In the genomic region with DNA sequence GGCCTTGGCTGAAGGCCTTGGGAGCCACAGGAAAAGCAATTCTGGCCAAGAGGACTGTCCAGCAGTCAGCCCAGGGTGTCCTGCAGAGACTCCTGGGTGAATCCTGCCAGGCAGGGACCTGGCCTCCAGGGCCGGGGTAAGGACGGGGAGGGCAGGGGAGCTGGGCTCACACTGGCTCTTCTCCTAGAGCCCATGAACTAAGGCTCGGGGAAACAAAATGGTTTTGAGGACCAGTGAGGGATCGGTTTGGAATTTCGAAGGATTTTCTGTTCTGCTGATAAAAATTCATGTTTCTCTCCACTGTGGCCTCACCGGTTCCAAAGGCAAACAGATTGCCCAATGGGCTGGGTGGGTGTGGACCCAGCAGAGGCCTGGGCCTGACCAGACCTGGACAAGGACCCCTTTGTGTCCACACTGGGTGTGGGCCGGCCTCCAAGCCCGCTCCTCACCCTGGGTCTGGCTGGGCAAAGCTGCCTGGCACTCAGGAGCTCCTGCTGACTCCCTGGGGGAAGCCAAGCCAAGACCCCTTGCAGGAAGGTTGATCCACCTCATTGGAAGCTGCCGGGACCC, we compare ENCODE assay signal across 14 cellular contexts. TPM values are rescaled to one million over a fixed set of nuclear protein-coding genes. Genes with fewer than 3 reads are reported as not detected.
DNase-seq lines count a peak whose midpoint lies in the region; TF ChIP-seq lines count a peak whose summit lies in the region.
"Had no signal": no experiment of that assay in that cellular context is flagged by ENCODE, and none has a peak within 500 bp of the region (broad histone marks: within the 10 kb centered on the region; RNA-seq: fewer than 3 reads in every experiment).

No MANE protein-coding gene starts in this region.

- peak overlapping the region; percentile 81 for H3K27ac ChIP-seq in hepatocyte
- H3K27ac ChIP-seq in prostate gland = peak overlapping the region; percentile 19 to 63
- H3K27ac ChIP-seq: cardiac muscle cell, ovary had no signal

- peaks cover 12% of the 10 kb centered on the region; the same call in 1 of the 2 replicates for H3K4me1 ChIP-seq in Caco-2
- H3K4me1 ChIP-seq in hepatocyte (ENCODE audit: insufficient read depth) = peaks cover 29% of the 10 kb centered on the region
- peaks cover 13% of the 10 kb centered on the region for H3K4me1 ChIP-seq in prostate gland (replicated peaks)

- H3K36me3 ChIP-seq in Caco-2 (ENCODE audit: control insufficient read depth, insufficient read depth, low read length) (peaks cover 2% of the 10 kb centered on the region; the same call in 1 of the 2 replicates), hepatocyte (replicated peaks; ENCODE audit: insufficient read depth, low read depth) (no peaks in the 10 kb centered on the region), prostate gland (no peaks in the 10 kb centered on the region)
- H3K36me3 ChIP-seq: cardiac muscle cell, ovary had no signal

- no peak for TF ChIP-seq POLR2A in prostate gland (IDR thresholded peaks at IDR 0.05)

- DNase-seq in Caco-2 (no peak), astrocyte of the hippocampus (ENCODE audit: low read depth, low spot score) (peak; percentile 52), hepatocyte (ENCODE audit: low spot score) (peak; percentile 51), prostate gland (ENCODE audit: low spot score) (no peak), immature natural killer cell (no peak), kidney tubule cell (ENCODE audit: low spot score) (no peak), NCI-H2081 (lab: John Stamatoyannopoulos, UW) (no peak), HUDEP-2 (lab: John Stamatoyannopoulos, UW; ENCODE audit: unreplicated experiment in 76 of 76) (no peak)
- DNase-seq: activated CD4-positive, CD25-positive, alpha-beta regulatory T cell; mucosa of descending colon; MV-4-11; ovary; T-helper 17 cell had no signal

- H3K4me3 ChIP-seq in Caco-2 (ENCODE audit: low read depth, low read length) = no peak overlapping the region
- no peak overlapping the region for H3K4me3 ChIP-seq in hepatocyte
- H3K4me3 ChIP-seq in prostate gland = no peak overlapping the region
- H3K4me3 ChIP-seq: cardiac muscle cell, mucosa of descending colon, ovary had no signal

- peak overlapping the region; percentile 44 for H3K4me2 ChIP-seq in hepatocyte

- no peaks in the 10 kb centered on the region for H3K9me3 Mint-ChIP-seq in Caco-2 (ENCODE audit: unreplicated experiment)
- peaks cover 0 to 1% (median 0%) of the 10 kb centered on the region in 6 donors for H3K9me3 Mint-ChIP-seq in immature natural killer cell

- BruUV-seq in Caco-2 (replicated peaks; lab: Mats Ljungman, UMichigan) = no TSS peak

- H3K27ac Mint-ChIP-seq in Caco-2 (ENCODE audit: unreplicated experiment) (peak overlapping the region; percentile 36), immature natural killer cell (no peak overlapping the region)
- H3K27ac Mint-ChIP-seq: T-helper 17 cell had no signal

- H2AFZ ChIP-seq in hepatocyte = no peak overlapping the region

- H3K9me3 ChIP-seq in Caco-2 = no peaks in the 10 kb centered on the region
- H3K9me3 ChIP-seq in hepatocyte (ENCODE audit: low read depth) = no peaks in the 10 kb centered on the region
- no peaks in the 10 kb centered on the region for H3K9me3 ChIP-seq in prostate gland
- H3K9me3 ChIP-seq: mucosa of descending colon, ovary had no signal

- POLR2A ChIA-PET in Caco-2 (lab: Charles Lee) = interaction anchor here (0.6 kb wide), 1 partner anchor 19 kb away, joined by 3 read pairs; no protein-coding TSS in a partner anchor

- intact Hi-C loops in Caco-2 (cut with micrococcal nuclease; ENCODE audit: unreplicated experiment) (no loop called here), prostate gland (cut with DNase I) (no loop called here)

- H3K4me3 Mint-ChIP-seq in Caco-2 (ENCODE audit: unreplicated experiment) = no peak overlapping the region
- H3K4me3 Mint-ChIP-seq in immature natural killer cell = no peak overlapping the region
- H3K4me3 Mint-ChIP-seq: T-helper 17 cell had no signal

- H4K20me1 ChIP-seq in hepatocyte (ENCODE audit: insufficient read depth, poor library complexity, severe bottlenecking) = no peaks in the 10 kb centered on the region

- WGBS in hepatocyte (ENCODE audit: low lambda C conversion rate, missing lambda C conversion rate) = 73% methylated on average over 9 of the region's 9 CpGs
- WGBS in prostate gland = 85% methylated on average over 9 of the region's 9 CpGs

- H3K27me3 ChIP-seq in Caco-2 (replicated peaks; ENCODE audit: control insufficient read depth, insufficient read depth, low read length) = no peaks in the 10 kb centered on the region
- no peaks in the 10 kb centered on the region for H3K27me3 ChIP-seq in hepatocyte
- H3K27me3 ChIP-seq in prostate gland (replicated peaks; ENCODE audit: insufficient read depth) = no peaks in the 10 kb centered on the region
- H3K27me3 ChIP-seq: cardiac muscle cell, ovary had no signal

- no peaks in the 10 kb centered on the region for H3K9me2 ChIP-seq in hepatocyte (replicated peaks; ENCODE audit: insufficient read depth)

- CTCF ChIA-PET in Caco-2 (lab: Charles Lee) = no interaction called here

- peaks cover 11% of the 10 kb centered on the region for H3K79me2 ChIP-seq in hepatocyte

- H3K4me1 Mint-ChIP-seq in Caco-2 (ENCODE audit: low read depth, unreplicated experiment) (no peaks in the 10 kb centered on the region), immature natural killer cell (no peaks in the 10 kb centered on the region)

- H3K36me3 Mint-ChIP-seq in Caco-2 (ENCODE audit: insufficient read depth, unreplicated experiment) = peaks cover 4% of the 10 kb centered on the region
- H3K36me3 Mint-ChIP-seq in immature natural killer cell = no peaks in the 10 kb centered on the region

- TF ChIP-seq CTCF in Caco-2 (IDR thresholded peaks at IDR 0.05; ENCODE audit: insufficient read depth in 1 of 2, low read depth in 1 of 2, low read length in 1 of 2, severe bottlenecking in 1 of 2, unreplicated experiment in 1 of 2) (no peak), hepatocyte (IDR thresholded peaks at IDR 0.05; ENCODE audit: poor library complexity) (no peak), prostate gland (IDR thresholded peaks at IDR 0.05) (no peak)

- no peaks in the 10 kb centered on the region for H3K27me3 Mint-ChIP-seq in Caco-2 (ENCODE audit: insufficient read depth, unreplicated experiment)
- peaks cover 0 to 2% (median 2%) of the 10 kb centered on the region in 3 donors for H3K27me3 Mint-ChIP-seq in immature natural killer cell (ENCODE audit: low read depth in 3 of 3)

RNA-seq across cellular contexts. Expression of a gene that starts 27.3 kb away (rescaled TPM):
- total RNA-seq in Caco-2 (2022) (34.0 and 37.6 TPM in 2 replicates), hepatocyte (42.5 and 47.8 TPM in 2 replicates), prostate gland (10 to 100 TPM; 37.8 to 62.0 TPM)
- polyA plus RNA-seq in hepatocyte (24.4 and 26.2 TPM in 2 replicates), immature natural killer cell (not detected)

Comparison
In these comparisons a context has a peak if more than half of its experiments do, and no peak if none do; other contexts are left out.
1. DNase-seq: peak in astrocyte of the hippocampus (single experiment) and hepatocyte (single experiment); none in Caco-2 (0 of 2), prostate gland (single experiment), immature natural killer cell (0 of 3), kidney tubule cell (single experiment), NCI-H2081 (0 of 2) and HUDEP-2 (0 of 76).